In genomic region chr20:50388733-50389436, GRCh38 we compare ENCODE assay signal across 22 cellular contexts.
A peak's percentile ranks its signal among the peaks of the same experiment; 100 is the strongest.
DNase-seq lines count a peak whose midpoint lies in the region; ATAC-seq, FAIRE-seq and TF ChIP-seq lines count a peak whose summit lies in the region.
"Had no signal": no experiment of that assay in that cellular context is flagged by ENCODE, and none has a peak within 500 bp of the region (broad histone marks: within the 10 kb centered on the region; RNA-seq: fewer than 3 reads in every experiment).

No MANE protein-coding gene starts in this region.

- no peak overlapping the region for H3K4me2 ChIP-seq in K562 (ENCODE audit: insufficient read depth, low read length)
- H3K4me2 ChIP-seq: GM23338 had no signal

- H4K20me1 ChIP-seq in K562 (replicated peaks; ENCODE audit: control insufficient read depth, insufficient read depth, low read length) = no peaks in the 10 kb centered on the region

- peak; percentile 28 to 48 for DNase-seq in NCI-H526 (lab: John Stamatoyannopoulos, UW)
- no peak for DNase-seq in NCI-H526 treated with DMSO at 0.1 percent for 48 hours (lab: John Stamatoyannopoulos, UW)
- no peak for DNase-seq in K562 (ENCODE audit: extremely low read depth in 1 of 4, low spot score in 3 of 4)
- DNase-seq in activated T-cell treated with anti-CD3 and anti-CD28 coated beads for 4 hours = no peak
- no peak for DNase-seq in osteocyte (ENCODE audit: extremely low spot score, unreplicated experiment)
- DNase-seq in T-helper 2 cell = no peak
- DNase-seq: activated CD8-positive, alpha-beta T cell treated with anti-CD3 and anti-CD28 coated beads for 36 hours; BE2C; cerebellar nuclear complex; DMS53; kidney; midbrain; MV-4-11; NCI-H2029 treated with DMSO at 0.1 percent for 48 hours; NCI-H524 treated with DMSO at 0.1 percent for 48 hours; thyroid gland had no signal

- POLR2A ChIA-PET in K562 (lab: Yijun Ruan, JAX) = no interaction called here

- H3K36me3 Mint-ChIP-seq in osteocyte (ENCODE audit: unreplicated experiment) = peaks cover 2% of the 10 kb centered on the region

- H3K9me1 ChIP-seq in K562 (ENCODE audit: control insufficient read depth, insufficient read depth, low read length) = no peaks in the 10 kb centered on the region

- CTCF ChIA-PET in K562 (lab: Yijun Ruan, JAX; ENCODE audit: low intra/inter-chr PET ratio) = no interaction called here

- TF ChIP-seq RAD21 in K562 (CRISPR knock-in tag; conservative IDR thresholded peaks at IDR 0.05 in 1 of 2, IDR thresholded peaks at IDR 0.05 in 1 of 2) = no peak
- peak; percentile 7 to 40 for TF ChIP-seq RAD21 in liver (IDR thresholded peaks at IDR 0.05)

- H3K4me1 ChIP-seq in K562 (replicated peaks in 1 of 2; ENCODE audit: control insufficient read depth in 2 of 2, insufficient read depth in 2 of 2, low read length in 2 of 2) (peaks cover 36 to 45% of the 10 kb centered on the region in 2 experiments), liver (ENCODE audit: control insufficient read depth in 4 of 4, insufficient read depth in 4 of 4, low read length in 3 of 4) (peaks cover 6 to 44% (median 30%) of the 10 kb centered on the region in 4 donors), thymus (ENCODE audit: control insufficient read depth, insufficient read depth, low read length) (peaks cover 39% of the 10 kb centered on the region)
- H3K4me1 ChIP-seq: BE2C had no signal

- 68% methylated on average over 11 of the region's 11 CpGs for WGBS in K562 (ENCODE audit: insufficient coverage, low coverage, missing lambda C conversion rate)
- 53% methylated on average over 11 of the region's 11 CpGs for WGBS in liver
- 77% methylated on average over 11 of the region's 11 CpGs for WGBS in thymus

- intact Hi-C loops in K562 (cut with micrococcal nuclease) = no loop called here

- H2AFZ ChIP-seq in K562 (ENCODE audit: low read depth, low read length) = no peak overlapping the region
- H2AFZ ChIP-seq: GM23338 had no signal

- TF ChIP-seq POLR2A in K562 (conservative IDR thresholded peaks at IDR 0.05) = no peak

- H3K4me1 Mint-ChIP-seq in osteocyte (ENCODE audit: unreplicated experiment) = peaks cover 21% of the 10 kb centered on the region
- H3K4me1 Mint-ChIP-seq: GM23338 had no signal

- H3K27me3 ChIP-seq in K562 (ENCODE audit: control insufficient read depth in 2 of 2, insufficient read depth in 2 of 2, low read length in 2 of 2) (no peaks in the 10 kb centered on the region), liver (ENCODE audit: control insufficient read depth in 4 of 4, insufficient read depth in 4 of 4, low read length in 3 of 4) (no peaks in the 10 kb centered on the region), thymus (ENCODE audit: control insufficient read depth, insufficient read depth) (no peaks in the 10 kb centered on the region)
- H3K27me3 ChIP-seq: BE2C, pancreas, thyroid gland had no signal

- H3K9ac ChIP-seq in K562 (ENCODE audit: insufficient read depth in 1 of 2, low read depth in 2 of 2, low read length in 2 of 2) (no peak overlapping the region; a peak in 1 of 4 replicates), liver (ENCODE audit: low read depth in 1 of 2, low read length in 2 of 2) (no peak overlapping the region)

- FAIRE-seq in K562 (lab: Jason Lieb, UNC) = no peak
- FAIRE-seq: kidney, pancreas had no signal

- H3K79me2 ChIP-seq in K562 (ENCODE audit: control insufficient read depth, insufficient read depth, low read length) = no peaks in the 10 kb centered on the region

- H3K36me3 ChIP-seq in K562 (ENCODE audit: control insufficient read depth, insufficient read depth, low read length) (no peaks in the 10 kb centered on the region), liver (ENCODE audit: control insufficient read depth in 4 of 4, insufficient read depth in 3 of 4, low read depth in 1 of 4, low read length in 3 of 4) (no peaks in the 10 kb centered on the region), thymus (ENCODE audit: control insufficient read depth, insufficient read depth) (no peaks in the 10 kb centered on the region)
- H3K36me3 ChIP-seq: BE2C, pancreas, thyroid gland had no signal

- H3K4me3 ChIP-seq in K562 (no peak overlapping the region), liver (ENCODE audit: low read depth in 1 of 3, low read length in 3 of 3) (no peak overlapping the region), thymus (ENCODE audit: low read length) (no peak overlapping the region)
- H3K4me3 ChIP-seq: GM23338, pancreas, thyroid gland had no signal

- H3K9me3 ChIP-seq in K562 (replicated peaks; ENCODE audit: control insufficient read depth, insufficient read depth, low read depth, low read length) = no peaks in the 10 kb centered on the region
- no peaks in the 10 kb centered on the region for H3K9me3 ChIP-seq in liver (ENCODE audit: control insufficient read depth in 4 of 4, low read length in 3 of 4)
- H3K9me3 ChIP-seq in thymus (ENCODE audit: control insufficient read depth) = no peaks in the 10 kb centered on the region
- H3K9me3 ChIP-seq: BE2C, pancreas, thyroid gland had no signal

- H3K27ac ChIP-seq in K562 (ENCODE audit: extremely low read depth, low read depth, low read length) (no peak overlapping the region), liver (ENCODE audit: low read depth in 1 of 2, low read length in 2 of 2) (peak overlapping the region; percentile 85 to 88), thymus (ENCODE audit: low read depth) (peak overlapping the region; percentile 38)
- H3K27ac ChIP-seq: 22Rv1 had no signal

- no peak overlapping the region for H3K27ac Mint-ChIP-seq in osteocyte (ENCODE audit: unreplicated experiment)
- H3K27ac Mint-ChIP-seq: activated CD8-positive, alpha-beta T cell treated with anti-CD3 and anti-CD28 coated beads for 36 hours; GM23338 had no signal

- H3K9me3 Mint-ChIP-seq in osteocyte (ENCODE audit: unreplicated experiment) = no peaks in the 10 kb centered on the region
- H3K9me3 Mint-ChIP-seq: activated CD8-positive, alpha-beta T cell treated with anti-CD3 and anti-CD28 coated beads for 36 hours; GM23338 had no signal

- H3K4me3 Mint-ChIP-seq in osteocyte (ENCODE audit: unreplicated experiment) = no peak overlapping the region
- H3K4me3 Mint-ChIP-seq: activated CD8-positive, alpha-beta T cell treated with anti-CD3 and anti-CD28 coated beads for 36 hours; GM23338 had no signal

- ATAC-seq in K562 = no peak
- ATAC-seq: activated CD8-positive, alpha-beta T cell treated with anti-CD3 and anti-CD28 coated beads for 36 hours; GM23338; Panc1 had no signal

- TF ChIP-seq CTCF in K562 (IDR thresholded peaks at IDR 0.05 in 2 of 3, conservative IDR thresholded peaks at IDR 0.05 in 1 of 3; ENCODE audit: insufficient read depth in 2 of 3, low read depth in 1 of 3, low read length in 3 of 3) = no peak
- no peak for TF ChIP-seq CTCF in liver (IDR thresholded peaks at IDR 0.05; ENCODE audit: low read depth, low read length, missing input control)
- no peak for TF ChIP-seq CTCF in osteocyte (IDR thresholded peaks at IDR 0.05)

- TF ChIP-seq EP300 in K562 (IDR thresholded peaks at IDR 0.05; ENCODE audit: low read length) = no peak

- H3K27me3 Mint-ChIP-seq in osteocyte (ENCODE audit: unreplicated experiment) = peaks cover 4% of the 10 kb centered on the region
- H3K27me3 Mint-ChIP-seq: activated CD8-positive, alpha-beta T cell treated with anti-CD3 and anti-CD28 coated beads for 36 hours had no signal

- in situ Hi-C loops in K562 (cut with MboI) = no loop called here

- BruUV-seq in K562 (replicated peaks; lab: Mats Ljungman, UMichigan) = no TSS peak

TF ChIP-seq in K562, 482 proteins besides CTCF, POLR2A, EP300 and RAD21:
- TF ChIP-seq CREM (IDR thresholded peaks at IDR 0.05; ENCODE audit: low read depth) = 0 out of 2 replicates have a peak, but pooled peaks have one; percentile 8
- TF ChIP-seq ZFP36 (IDR thresholded peaks at IDR 0.05; ENCODE audit: low read depth, low read length, partially characterized antibody) = peak; percentile 55
- no peak for TF ChIP-seq ATF7 (IDR thresholded peaks at IDR 0.05)

TF ChIP-seq in liver, 16 proteins besides CTCF, POLR2A, EP300 and RAD21 (continues in another document):
- TF ChIP-seq HNF4G (IDR thresholded peaks at IDR 0.05) (peak; percentile 42), NR2F2 (IDR thresholded peaks at IDR 0.05) (no peak), RXRA (IDR thresholded peaks at IDR 0.05) (peak; percentile 44 to 56), SP1 (IDR thresholded peaks at IDR 0.05) (peak; percentile 62), ZBTB33 (IDR thresholded peaks at IDR 0.05) (no peak), MAX (IDR thresholded peaks at IDR 0.05) (no peak), HNF4A (conservative IDR thresholded peaks at IDR 0.05) (peak; percentile 73 to 78), FOXA1 (IDR thresholded peaks at IDR 0.05) (no peak), GABPA (IDR thresholded peaks at IDR 0.05 in 1 of 2, conservative IDR thresholded peaks at IDR 0.05 in 1 of 2) (no peak), TAF1 (conservative IDR thresholded peaks at IDR 0.05) (no peak), EGR1 (IDR thresholded peaks at IDR 0.05; ENCODE audit: low read depth in 2 of 2) (no peak)

Comparison
In these comparisons a context has a peak if more than half of its experiments do, and no peak if none do; other contexts are left out.
1. DNase-seq: peak in NCI-H526 (2 of 2); none in NCI-H526 treated with DMSO at 0.1 percent for 48 hours (single experiment), K562 (0 of 4), activated T-cell treated with anti-CD3 and anti-CD28 coated beads for 4 hours (single experiment), osteocyte (single experiment) and T-helper 2 cell (0 of 5).